In genomic region chr18:2979027-2979570, GRCh38 we compare ENCODE assay signal across 9 cellular contexts. TPM values are rescaled to one million over a fixed set of nuclear protein-coding genes. Genes with fewer than 3 reads are reported as not detected.
DNase-seq lines count a peak whose midpoint lies in the region; ATAC-seq and TF ChIP-seq lines count a peak whose summit lies in the region.
"Had no signal": no experiment of that assay in that cellular context is flagged by ENCODE, and none has a peak within 500 bp of the region (broad histone marks: within the 10 kb centered on the region; RNA-seq: fewer than 3 reads in every experiment).

No MANE protein-coding gene starts in this region.

- WGBS in esophagus squamous epithelium, 2 donors: 70 to 77% methylated on average over 3 of the region's 3 CpGs
- WGBS in sigmoid colon, 2 donors: 84% methylated on average over 3 of the region's 3 CpGs

- TF ChIP-seq EP300 in sigmoid colon (IDR thresholded peaks at IDR 0.05): no peak

- no peaks in the 10 kb centered on the region for H3K9me3 ChIP-seq in esophagus squamous epithelium
- no peaks in the 10 kb centered on the region for H3K9me3 ChIP-seq in sigmoid colon

- H3K27ac ChIP-seq in RWPE1: peak overlapping the region; percentile 56
- peak overlapping the region in 3 of 4 donors; percentile 23 to 78 (median 76) for H3K27ac ChIP-seq in esophagus squamous epithelium
- H3K27ac ChIP-seq in sigmoid colon: peak overlapping the region; percentile 28 to 77 (median 60)
- no peak overlapping the region for H3K27ac ChIP-seq in foreskin keratinocyte

- H3K4me1 ChIP-seq in esophagus squamous epithelium: peaks cover 0 to 66% (median 40%) of the 10 kb centered on the region in 3 donors
- H3K4me1 ChIP-seq in sigmoid colon: peaks cover 0 to 78% (median 69%) of the 10 kb centered on the region in 4 donors
- peaks cover 13% of the 10 kb centered on the region for H3K4me1 ChIP-seq in foreskin keratinocyte

- intact Hi-C loops in esophagus squamous epithelium (cut with DNase I): no loop called here
- intact Hi-C loops in sigmoid colon (cut with DNase I): loop anchor here (10.0 kb wide), 1 partner anchor 476 kb away; the partner anchor contains the start of gene TGIF1

- TF ChIP-seq POLR2A in esophagus squamous epithelium (IDR thresholded peaks at IDR 0.05): no peak
- TF ChIP-seq POLR2A in sigmoid colon (IDR thresholded peaks at IDR 0.05): no peak

- DNase-seq in ELR (ENCODE audit: low read depth): peak; percentile 75
- no peak for DNase-seq in RWPE1 (ENCODE audit: low spot score)
- DNase-seq in esophagus squamous epithelium (lab: John Stamatoyannopoulos, UW): no peak
- DNase-seq in sigmoid colon: no peak
- no peak for DNase-seq in COLO668 (lab: John Stamatoyannopoulos, UW; ENCODE audit: unreplicated experiment)
- DNase-seq in DMS79 (lab: John Stamatoyannopoulos, UW): no peak
- DNase-seq in foreskin keratinocyte: no peak
- DNase-seq: activated effector memory CD4-positive, alpha-beta T cell treated with Interleukin-2 at 50 U/mL for 16 hours had no signal

- H3K36me3 ChIP-seq in esophagus squamous epithelium: no peaks in the 10 kb centered on the region
- no peaks in the 10 kb centered on the region for H3K36me3 ChIP-seq in sigmoid colon

- POLR2A ChIA-PET in RWPE1 (lab: Yijun Ruan, JAX; ENCODE audit: low non-redundant PET): no interaction called here

- H3K27me3 ChIP-seq in esophagus squamous epithelium: no peaks in the 10 kb centered on the region
- H3K27me3 ChIP-seq in sigmoid colon: no peaks in the 10 kb centered on the region
- no peaks in the 10 kb centered on the region for H3K27me3 ChIP-seq in foreskin keratinocyte

- CTCF ChIA-PET in RWPE1 (lab: Yijun Ruan, JAX): interaction anchor here (0.6 kb wide), 1 partner anchor 20 kb away, joined by 5 read pairs; no protein-coding TSS in a partner anchor

- no peak for TF ChIP-seq CTCF in RWPE1 (conservative IDR thresholded peaks at IDR 0.05; ENCODE audit: low read depth)
- TF ChIP-seq CTCF in esophagus squamous epithelium (IDR thresholded peaks at IDR 0.05): no peak
- no peak for TF ChIP-seq CTCF in sigmoid colon (IDR thresholded peaks at IDR 0.05)
- TF ChIP-seq CTCF in foreskin keratinocyte (conservative IDR thresholded peaks at IDR 0.05): no peak

- peak overlapping the region in 1 of 4 donors; percentile 34 for H3K4me3 ChIP-seq in esophagus squamous epithelium
- H3K4me3 ChIP-seq in sigmoid colon: no peak overlapping the region

- no peak for ATAC-seq in foreskin keratinocyte
- ATAC-seq in GM18858 (IDR thresholded peaks at IDR 0.05; ENCODE audit: unreplicated experiment): no peak

RNA-seq across cellular contexts. Expression of gene LPIN2, which starts 33.8 kb away (rescaled TPM):
- 10 to 100 TPM in 2 of 4 donors, 1 to 10 TPM in 2; 7.2 to 17.9 (median 12.6) TPM for total RNA-seq in esophagus squamous epithelium
- 10 to 100 TPM; 13.6 to 31.5 (median 18.0) TPM for total RNA-seq in sigmoid colon
- 10 to 100 TPM; 16.2 to 34.9 (median 28.5) TPM for polyA plus RNA-seq in sigmoid colon
- 6.6 and 7.3 TPM in 2 replicates for total RNA-seq in foreskin keratinocyte
- polyA plus RNA-seq in foreskin keratinocyte: 1.5 and 1.6 TPM in 2 replicates
